ENCODE assay signal across 10 cellular contexts in the genomic region with DNA sequence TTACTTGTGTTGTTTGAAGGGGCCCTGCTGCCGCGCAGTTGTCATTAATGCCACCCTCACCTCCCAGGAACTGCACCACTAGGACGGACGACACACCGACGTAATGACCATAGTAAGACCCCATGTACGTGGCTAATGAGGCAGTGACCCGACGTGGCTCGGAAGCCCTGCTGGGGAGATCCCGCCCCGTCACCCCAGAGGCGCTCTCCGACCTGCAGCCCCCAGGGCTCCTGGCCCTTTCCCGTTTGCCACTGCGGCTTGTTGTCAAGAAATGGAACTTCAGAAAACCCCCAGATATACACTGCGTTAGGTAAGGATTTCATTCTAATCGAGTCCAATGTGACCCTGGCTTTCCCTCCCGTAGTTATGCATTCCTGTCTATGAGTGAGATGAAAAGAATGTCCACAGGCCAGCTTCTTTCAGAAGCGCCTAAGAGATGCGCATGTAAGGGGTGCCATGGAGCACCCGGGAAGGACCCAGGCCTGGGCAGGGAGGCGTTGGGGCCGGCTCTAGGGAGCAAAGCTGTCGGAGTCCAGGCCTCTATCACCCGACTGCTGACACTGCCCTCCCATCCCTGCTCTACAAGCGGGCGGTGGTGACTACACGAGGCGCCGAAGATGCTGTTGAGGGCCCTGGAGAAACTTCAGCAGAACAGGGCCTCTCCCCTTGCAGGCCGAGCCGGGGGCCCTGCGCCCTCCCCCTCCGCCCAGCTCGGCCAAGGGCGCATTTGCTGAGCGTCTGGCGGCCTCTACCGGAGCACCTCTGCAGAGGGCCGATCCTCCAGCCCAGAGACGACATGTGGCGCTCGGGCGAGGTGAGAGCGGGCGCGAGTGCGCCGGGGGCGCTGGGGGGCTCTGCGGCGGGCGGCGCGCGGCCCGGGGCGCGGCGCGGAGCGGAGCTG. TPM values are rescaled to one million over a fixed set of nuclear protein-coding genes. Genes with fewer than 3 reads are reported as not detected.
DNase-seq lines count a peak whose midpoint lies in the region; ATAC-seq, FAIRE-seq and TF ChIP-seq lines count a peak whose summit lies in the region.
"Had no signal": no experiment of that assay in that cellular context is flagged by ENCODE, and none has a peak within 500 bp of the region (broad histone marks: within the 10 kb centered on the region; RNA-seq: fewer than 3 reads in every experiment).

Gene GABRA5, plus strand, starts transcription at position 765 of the 901 bp plus-strand sequence. CDS start 2,187 bp downstream, outside the sequence.

- H3K4me1 Mint-ChIP-seq in endothelial cell (ENCODE audit: unreplicated experiment) (peaks cover 5% of the 10 kb centered on the region), nephron (peaks cover 13% of the 10 kb centered on the region)
- no peaks in the 10 kb centered on the region for H3K4me1 Mint-ChIP-seq in activated naive CD8-positive, alpha-beta T cell treated with anti-CD3 and anti-CD28 coated beads for 36 hours

- H3K4me3 Mint-ChIP-seq in endothelial cell (ENCODE audit: unreplicated experiment) (peak within 1 kb of the TSS; percentile 22), nephron (peak within 1 kb of the TSS; percentile 62 to 72 (median 72))
- no peak within 1 kb of the TSS for H3K4me3 Mint-ChIP-seq in activated naive CD8-positive, alpha-beta T cell treated with anti-CD3 and anti-CD28 coated beads for 36 hours
- H3K4me3 Mint-ChIP-seq: activated CD8-positive, alpha-beta T cell treated with anti-CD3 and anti-CD28 coated beads for 36 hours; IgD-negative memory B cell had no signal

- ATAC-seq in GM21619 (IDR thresholded peaks at IDR 0.05; ENCODE audit: unreplicated experiment) = no peak
- ATAC-seq in GM18861 (IDR thresholded peaks at IDR 0.05; ENCODE audit: unreplicated experiment) = no peak
- ATAC-seq: activated CD8-positive, alpha-beta T cell treated with anti-CD3 and anti-CD28 coated beads for 36 hours had no signal

- DNase-seq in D721Med (ENCODE audit: insufficient read length, low spot score) = peak; percentile 57
- DNase-seq in NCI-H1694 treated with DMSO at 0.1 percent for 48 hours (lab: John Stamatoyannopoulos, UW) = peak; percentile 3
- peak; percentile 68 for DNase-seq in endothelial cell (ENCODE audit: low spot score)
- DNase-seq in UCSD-AML1 (lab: John Stamatoyannopoulos, UW; ENCODE audit: unreplicated experiment) = no peak
- no peak for DNase-seq in activated naive CD8-positive, alpha-beta T cell treated with anti-CD3 and anti-CD28 coated beads for 36 hours
- DNase-seq: activated CD8-positive, alpha-beta T cell treated with anti-CD3 and anti-CD28 coated beads for 36 hours had no signal

- no peak for FAIRE-seq in D721Med (lab: Jason Lieb, UNC)

- no peak within 1 kb of the TSS for H3K27ac Mint-ChIP-seq in endothelial cell (ENCODE audit: unreplicated experiment)
- H3K27ac Mint-ChIP-seq in nephron = no peak within 1 kb of the TSS
- H3K27ac Mint-ChIP-seq in activated naive CD8-positive, alpha-beta T cell treated with anti-CD3 and anti-CD28 coated beads for 36 hours = no peak within 1 kb of the TSS
- H3K27ac Mint-ChIP-seq: activated CD8-positive, alpha-beta T cell treated with anti-CD3 and anti-CD28 coated beads for 36 hours had no signal

- H3K36me3 Mint-ChIP-seq in endothelial cell (ENCODE audit: low read depth, unreplicated experiment) = peaks cover 3% of the 10 kb centered on the region
- H3K36me3 Mint-ChIP-seq in nephron (ENCODE audit: low read depth) = no peaks in the 10 kb centered on the region
- no peaks in the 10 kb centered on the region for H3K36me3 Mint-ChIP-seq in activated naive CD8-positive, alpha-beta T cell treated with anti-CD3 and anti-CD28 coated beads for 36 hours

- H3K27me3 Mint-ChIP-seq in endothelial cell (ENCODE audit: unreplicated experiment) = peaks cover 4% of the 10 kb centered on the region
- peaks cover 60% of the 10 kb centered on the region for H3K27me3 Mint-ChIP-seq in nephron (ENCODE audit: low read depth)
- peaks cover 35% of the 10 kb centered on the region for H3K27me3 Mint-ChIP-seq in activated naive CD8-positive, alpha-beta T cell treated with anti-CD3 and anti-CD28 coated beads for 36 hours

- peak; percentile 72 for TF ChIP-seq CTCF in D721Med (IDR thresholded peaks at IDR 0.05; ENCODE audit: insufficient read depth, missing control alignments)
- no peak for TF ChIP-seq CTCF in endothelial cell (IDR thresholded peaks at IDR 0.05; ENCODE audit: unreplicated experiment)
- TF ChIP-seq CTCF in nephron (IDR thresholded peaks at IDR 0.05; ENCODE audit: unreplicated experiment in 3 of 3) = peak; percentile 25 to 51 (median 37)

- H3K9me3 Mint-ChIP-seq in endothelial cell (ENCODE audit: unreplicated experiment) (no peaks in the 10 kb centered on the region), nephron (no peaks in the 10 kb centered on the region)
- H3K9me3 Mint-ChIP-seq in activated naive CD8-positive, alpha-beta T cell treated with anti-CD3 and anti-CD28 coated beads for 36 hours = no peaks in the 10 kb centered on the region
- H3K9me3 Mint-ChIP-seq: activated CD8-positive, alpha-beta T cell treated with anti-CD3 and anti-CD28 coated beads for 36 hours had no signal

RNA-seq across cellular contexts. Expression of gene GABRA5, which starts in this region (rescaled TPM):
- total RNA-seq in endothelial cell (ENCODE audit: unreplicated experiment) = 0.72 TPM
- total RNA-seq in activated naive CD8-positive, alpha-beta T cell treated with anti-CD3 and anti-CD28 coated beads for 36 hours = not detected
- total RNA-seq: activated CD8-positive, alpha-beta T cell treated with anti-CD3 and anti-CD28 coated beads for 36 hours had no signal

Comparison
In these comparisons a context has a peak if more than half of its experiments do, and no peak if none do; other contexts are left out.
1. Peak in DNase-seq in endothelial cell; RNA of the gene not detected or under 1 TPM.
2. DNase-seq: peak in D721Med (single experiment) and NCI-H1694 treated with DMSO at 0.1 percent for 48 hours (single experiment); none in UCSD-AML1 (single experiment) and activated naive CD8-positive, alpha-beta T cell treated with anti-CD3 and anti-CD28 coated beads for 36 hours (single experiment).